Comparison of ENCODE assay signal across 8 cellular contexts in the genomic region with DNA sequence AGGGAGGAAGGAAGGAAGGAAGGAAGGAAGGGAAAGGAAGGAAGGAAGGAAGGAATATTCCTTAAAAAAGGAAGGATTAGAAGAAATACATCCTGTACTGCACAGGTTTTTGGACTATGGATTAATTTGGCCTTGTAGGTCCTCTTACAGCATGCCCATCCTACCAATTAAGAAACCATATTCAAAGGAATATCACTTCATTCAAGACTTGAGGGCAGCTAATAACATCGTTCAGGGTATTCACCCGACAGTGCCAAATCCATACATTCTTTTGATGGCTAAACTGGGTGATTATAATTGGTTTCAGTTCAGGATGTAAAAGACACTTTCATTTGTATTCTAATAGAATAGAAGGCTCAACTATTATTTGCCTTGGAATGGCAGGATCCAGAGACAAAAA.
"Had no signal": no experiment of that assay in that cellular context is flagged by ENCODE, and none has a peak within 500 bp of the region (broad histone marks: within the 10 kb centered on the region; RNA-seq: fewer than 3 reads in every experiment).

No MANE protein-coding gene starts in this region.

- H3K4me3 ChIP-seq: GM12878 had no signal

- FAIRE-seq: G401.6, GM12878, GM12891, GM12892, GM18507, GM19239 had no signal

- DNase-seq: GDM1, GF-D8 had no signal

- ATAC-seq: GM12878 had no signal
